In the genomic region with DNA sequence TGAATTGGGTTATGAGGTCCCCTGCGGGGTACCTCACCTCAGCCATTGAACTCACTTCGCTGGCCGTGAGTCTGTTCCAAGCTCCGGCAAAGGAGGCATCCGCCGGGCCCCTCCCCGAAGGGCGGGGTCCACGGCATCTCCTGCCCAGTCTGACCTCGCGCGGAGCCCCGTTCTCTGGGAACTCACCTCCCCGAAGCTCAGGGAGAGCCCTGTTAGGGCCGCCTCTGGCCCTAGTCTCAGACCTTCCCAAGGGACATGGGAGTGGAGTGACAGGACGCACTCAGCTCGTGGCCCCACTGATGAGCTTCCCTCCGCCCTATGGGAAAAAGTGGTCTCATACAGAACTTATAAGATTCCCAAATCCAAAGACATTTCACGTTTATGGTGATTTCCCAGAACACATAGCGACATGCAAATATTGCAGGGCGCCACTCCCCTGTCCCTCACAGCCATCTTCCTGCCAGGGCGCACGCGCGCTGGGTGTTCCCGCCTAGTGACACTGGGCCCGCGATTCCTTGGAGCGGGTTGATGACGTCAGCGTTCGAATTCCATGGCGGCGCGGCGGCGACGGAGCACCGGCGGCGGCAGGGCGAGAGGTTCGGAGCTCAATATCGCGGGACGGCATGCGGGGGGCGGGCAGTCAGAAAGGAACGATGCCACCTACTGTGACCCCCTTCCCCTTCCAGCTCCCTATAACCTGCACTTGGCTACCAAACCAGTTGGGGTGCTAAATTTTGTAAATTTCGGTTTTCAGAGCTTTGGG, we compare ENCODE assay signal across 8 cellular contexts. TPM values are rescaled to one million over a fixed set of nuclear protein-coding genes. Genes with fewer than 3 reads are reported as not detected.
A peak's percentile ranks its signal among the peaks of the same experiment; 100 is the strongest.
DNase-seq lines count a peak whose midpoint lies in the region; ATAC-seq and TF ChIP-seq lines count a peak whose summit lies in the region.

A gene with protein sequence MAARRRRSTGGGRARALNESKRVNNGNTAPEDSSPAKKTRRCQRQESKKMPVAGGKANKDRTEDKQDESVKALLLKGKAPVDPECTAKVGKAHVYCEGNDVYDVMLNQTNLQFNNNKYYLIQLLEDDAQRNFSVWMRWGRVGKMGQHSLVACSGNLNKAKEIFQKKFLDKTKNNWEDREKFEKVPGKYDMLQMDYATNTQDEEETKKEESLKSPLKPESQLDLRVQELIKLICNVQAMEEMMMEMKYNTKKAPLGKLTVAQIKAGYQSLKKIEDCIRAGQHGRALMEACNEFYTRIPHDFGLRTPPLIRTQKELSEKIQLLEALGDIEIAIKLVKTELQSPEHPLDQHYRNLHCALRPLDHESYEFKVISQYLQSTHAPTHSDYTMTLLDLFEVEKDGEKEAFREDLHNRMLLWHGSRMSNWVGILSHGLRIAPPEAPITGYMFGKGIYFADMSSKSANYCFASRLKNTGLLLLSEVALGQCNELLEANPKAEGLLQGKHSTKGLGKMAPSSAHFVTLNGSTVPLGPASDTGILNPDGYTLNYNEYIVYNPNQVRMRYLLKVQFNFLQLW (plus strand): TSS at position 544 of the 763 bp plus-strand sequence. CDS start 7 bp downstream, at position 551.

- 0 to 1% (median 0%) methylated on average over 50 of the region's 50 CpGs for WGBS in ovary, 3 donors
- whole genome bisulfite sequencing in thyroid gland, 2 donors, result 0 to 1% methylated on average over 17 to 42 of the region's 50 CpGs

- H3K36me3 ChIP-seq in ovary (no peaks in the 10 kb centered on the region), thyroid gland (peaks cover 0 to 7% of the 10 kb centered on the region in 2 donors)

- TF ChIP-seq EP300 in ovary (IDR thresholded peaks at IDR 0.05), result peak; percentile 76

- H3K4me3 ChIP-seq in GM12865 (ENCODE audit: low read depth, low read length), result peak within 1 kb of the TSS; percentile 68
- peak within 1 kb of the TSS; percentile 60 for H3K4me3 ChIP-seq in ovary
- peak within 1 kb of the TSS; percentile 32 to 88 (median 64) for H3K4me3 ChIP-seq in thyroid gland (replicated peaks in 1 of 3)

- peak within 1 kb of the TSS; percentile 89 to 92 for H3K27ac ChIP-seq in ovary
- H3K27ac ChIP-seq in thyroid gland, result peak within 1 kb of the TSS; percentile 90 to 95 (median 94)

- TF ChIP-seq CTCF in GM12865 (IDR thresholded peaks at IDR 0.05; ENCODE audit: insufficient read depth, low read depth, low read length, missing control alignments), result no peak
- peak in 1 of 3 donors; percentile 16 for TF ChIP-seq CTCF in ovary (IDR thresholded peaks at IDR 0.05)
- TF ChIP-seq CTCF in thyroid gland (IDR thresholded peaks at IDR 0.05), result no peak

- H3K27me3 ChIP-seq in ovary (no peaks in the 10 kb centered on the region), thyroid gland (no peaks in the 10 kb centered on the region)

- no peaks in the 10 kb centered on the region for H3K4me1 ChIP-seq in ovary (ENCODE audit: insufficient read depth)
- H3K4me1 ChIP-seq in thyroid gland, result no peaks in the 10 kb centered on the region

- TF ChIP-seq POLR2A in ovary (IDR thresholded peaks at IDR 0.05), result peak; percentile 89
- TF ChIP-seq POLR2A in thyroid gland (IDR thresholded peaks at IDR 0.05), result peak; percentile 80 to 95

- intact Hi-C loops in Right ventricle myocardium inferior (cut with DNase I) (loop anchor here (1.0 to 2.0 kb wide), 3 partner anchors 10 to 118 kb away; partner anchors contain the start of genes CCNB1IP1, PIP4P1 and TEP1), ovary (cut with DNase I) (loop anchor here in 3 of 4 donors (5.0 to 10.0 kb wide), 4 partner anchors 114 to 342 kb away; partner anchors contain the start of genes RNASE4 (in 2 of the 3), ANG (in 1 of the 3) and APEX1 (in 1 of the 3)), thyroid gland (cut with DNase I) (no loop called here)

- DNase-seq in GM12865 (ENCODE audit: low read depth) (peak; percentile 100), NCI-H1417 (lab: John Stamatoyannopoulos, UW) (peak; percentile 100), SW 1271 (lab: John Stamatoyannopoulos, UW) (peak; percentile 100), Right ventricle myocardium inferior (ENCODE audit: missing footprints) (peak; percentile 98), ovary (peak; percentile 96 to 97 (median 97)), thyroid gland (peak; percentile 98)
- DNase-seq in activated naive CD8-positive, alpha-beta T cell treated with anti-CD3 and anti-CD28 coated beads, Interleukin-2, amount 50 U/mL, for 16 hours (ENCODE audit: low read depth, low spot score), result peak; percentile 80

- ATAC-seq in HG02759 (IDR thresholded peaks at IDR 0.05; ENCODE audit: unreplicated experiment) (peak; percentile 93), Right ventricle myocardium inferior (peak; percentile 98)

- H3K9me3 ChIP-seq in ovary, result no peaks in the 10 kb centered on the region
- no peaks in the 10 kb centered on the region for H3K9me3 ChIP-seq in thyroid gland

RNA-seq across cellular contexts. Expression of the gene that starts here (rescaled TPM):
- total RNA-seq in Right ventricle myocardium inferior (15.7 TPM), ovary (10 to 100 TPM in 5 of 7 donors, 1 to 10 TPM in 2; 7.1 to 25.6 (median 22.8) TPM), thyroid gland (10 to 100 TPM in 2 of 4 donors, 1 to 10 TPM in 2; 8.8 to 14.6 (median 9.7) TPM)
- polyA plus RNA-seq in ovary, result 10 to 100 TPM; 16.5 to 38.7 TPM

Comparison
In these comparisons a context has a peak if more than half of its experiments do, and no peak if none do; other contexts are left out.
1. Peak in every context shown above with its lines: DNase-seq, ATAC-seq, H3K4me3 ChIP-seq and H3K27ac ChIP-seq.